Comparison of ENCODE assay signal across 20 cellular contexts in genomic region chr2:174183076-174183475, GRCh38.
"Had no signal": no experiment of that assay in that cellular context is flagged by ENCODE, and none has a peak within 500 bp of the region (broad histone marks: within the 10 kb centered on the region; RNA-seq: fewer than 3 reads in every experiment).

No MANE protein-coding gene starts in this region.

- ATAC-seq: gastrocnemius medialis, heart right ventricle, left cardiac atrium, left lung, left ventricle myocardium superior, lower lobe of right lung had no signal

- H3K4me3 ChIP-seq: coronary artery, dorsolateral prefrontal cortex, esophagus muscularis mucosa, gastrocnemius medialis, heart right ventricle, left lung, lower lobe of right lung had no signal

- H3K4me1 ChIP-seq: heart right ventricle, left lung had no signal

- H3K36me3 ChIP-seq: esophagus muscularis mucosa, gastrocnemius medialis, heart right ventricle, left lung, lower lobe of right lung had no signal

- H3K27ac ChIP-seq: coronary artery, dorsolateral prefrontal cortex, esophagus muscularis mucosa, gastrocnemius medialis, heart right ventricle, left lung, lower lobe of right lung had no signal

- H3K9me3 ChIP-seq: esophagus muscularis mucosa, gastrocnemius medialis, heart right ventricle, left lung, lower lobe of right lung had no signal

- H3K27me3 ChIP-seq: dorsolateral prefrontal cortex, esophagus muscularis mucosa, gastrocnemius medialis, heart right ventricle, left lung had no signal

- DNase-seq: cerebellar nuclear complex; dermis blood vessel endothelial cell; dorsolateral prefrontal cortex; effector CD4-positive, alpha-beta T cell; effector memory CD4-positive, alpha-beta T cell; foreskin fibroblast; foreskin melanocyte; gastrocnemius medialis; glutamatergic neuron; head of caudate nucleus; heart right ventricle; hippocampal formation; left cardiac atrium; left lung; left ventricle myocardium superior; lower lobe of right lung; mesenchymal stem cell; midbrain had no signal
